ENCODE assay signal across 21 cellular contexts in the genomic region with DNA sequence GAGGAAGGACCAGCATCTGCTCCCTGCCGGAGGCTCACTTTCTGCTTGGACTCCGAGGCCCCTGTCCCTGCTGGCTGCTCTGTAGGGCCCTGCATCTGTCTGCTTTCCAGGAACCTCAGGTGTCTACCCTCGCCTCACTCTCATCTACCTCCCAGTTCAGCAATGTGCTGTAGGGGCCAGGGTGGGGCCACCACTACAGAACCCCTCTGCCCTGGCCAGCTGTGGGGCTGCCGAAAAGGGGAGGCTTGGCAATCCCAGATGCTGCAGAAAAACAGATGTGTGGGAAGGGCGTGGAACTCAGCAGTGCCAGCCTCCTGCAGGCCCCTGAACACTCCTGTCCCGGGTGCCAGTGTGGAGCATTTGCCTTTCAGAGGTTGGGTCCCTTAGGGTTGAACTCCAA.
DNase-seq lines count a peak whose midpoint lies in the region; ATAC-seq, FAIRE-seq and TF ChIP-seq lines count a peak whose summit lies in the region.
"Had no signal": no experiment of that assay in that cellular context is flagged by ENCODE, and none has a peak within 500 bp of the region (broad histone marks: within the 10 kb centered on the region; RNA-seq: fewer than 3 reads in every experiment).

No MANE protein-coding gene starts in this region.

- H3K27ac ChIP-seq in right lobe of liver = no peak overlapping the region
- no peak overlapping the region for H3K27ac ChIP-seq in HepG2 (ENCODE audit: extremely low read length, insufficient read depth, low read length)
- H3K27ac ChIP-seq in keratinocyte (ENCODE audit: control insufficient read depth, insufficient read depth, low read length) = no peak overlapping the region
- no peak overlapping the region for H3K27ac ChIP-seq in osteoblast (ENCODE audit: low read depth, low read length)
- H3K27ac ChIP-seq in vagina = peak overlapping the region; percentile 68
- H3K27ac ChIP-seq in substantia nigra (ENCODE audit: low read depth, low read length, poor library complexity, severe bottlenecking) = no peak overlapping the region
- H3K27ac ChIP-seq: BLaER1 treated with 17β-estradiol and CSF1 and Interleukin-3, amounts not matched to agents 10 nM and 100 nM; KMS-11 had no signal

- intact Hi-C loops in right lobe of liver (cut with DNase I) (no loop called here), HepG2 (cut with micrococcal nuclease; ENCODE audit: unreplicated experiment) (no loop called here), vagina (cut with DNase I) (no loop called here)

- dilution Hi-C loops in keratinocyte (cut with MboI; ENCODE audit: extremely low pct_ligation_motif_present, low sequenced_read_pairs) = no loop called here

- no peak overlapping the region for H3K4me2 ChIP-seq in HepG2 (ENCODE audit: low read depth, low read length)
- H3K4me2 ChIP-seq in keratinocyte (ENCODE audit: control insufficient read depth, extremely low read depth, insufficient read depth, low read depth, low read length) = peak overlapping the region; percentile 17
- no peak overlapping the region for H3K4me2 ChIP-seq in osteoblast (ENCODE audit: insufficient read depth, low read length)
- H3K4me2 ChIP-seq: BLaER1 treated with 17β-estradiol and CSF1 and Interleukin-3, amounts not matched to agents 10 nM and 100 nM; KMS-11 had no signal

- FAIRE-seq in HepG2 (lab: Jason Lieb, UNC) = no peak
- no peak for FAIRE-seq in keratinocyte (lab: Jason Lieb, UNC)
- FAIRE-seq: D721Med, G401.6 had no signal

- in situ Hi-C loops in HepG2 (cut with HindIII; ENCODE audit: extremely low pct_ligation_motif_present, low pct_unique_long_range_greater_than_20kb) = no loop called here

- DNase-seq in right lobe of liver = peak in 2 of 3 donors; percentile 6 to 44
- DNase-seq in HepG2 (ENCODE audit: low spot score) = no peak
- no peak for DNase-seq in keratinocyte (ENCODE audit: low read depth, low spot score)
- peak; percentile 30 for DNase-seq in osteoblast (ENCODE audit: insufficient read length, low spot score, missing footprints)
- no peak for DNase-seq in vagina (ENCODE audit: extremely low spot score in 2 of 2)
- no peak for DNase-seq in DMS153 (lab: John Stamatoyannopoulos, UW)
- DNase-seq in substantia nigra (lab: John Stamatoyannopoulos, UW) = no peak
- DNase-seq: CD4-positive, alpha-beta T cell; GM23248; H7; MM.1S; NCI-H2029 treated with DMSO at 0.1 percent for 48 hours; NCI-H2227 treated with DMSO at 0.1 percent for 48 hours; NCI-H526 treated with DMSO at 0.1 percent for 48 hours; SHP77 treated with DMSO at 0.1 percent for 48 hours had no signal

- POLR2A ChIA-PET in HepG2 (lab: Yijun Ruan, JAX) = no interaction called here

- no peaks in the 10 kb centered on the region for H3K9me1 ChIP-seq in keratinocyte (ENCODE audit: control insufficient read depth, extremely low read depth, insufficient read depth, low read length)

- H3K4me1 ChIP-seq in right lobe of liver (no peaks in the 10 kb centered on the region), HepG2 (ENCODE audit: insufficient read depth, low read length) (no peaks in the 10 kb centered on the region), keratinocyte (ENCODE audit: control insufficient read depth, extremely low read depth, insufficient read depth, low read length) (peaks cover 44% of the 10 kb centered on the region), osteoblast (ENCODE audit: insufficient read depth, low read length) (peaks cover 69% of the 10 kb centered on the region), vagina (peaks cover 59% of the 10 kb centered on the region)

- 33% methylated on average over 1 of the region's 6 CpGs for WGBS in right lobe of liver (ENCODE audit: insufficient coverage, low coverage, low lambda C conversion rate, missing lambda C conversion rate)
- WGBS in HepG2 (ENCODE audit: low lambda C conversion rate) = 11% methylated on average over 3 of the region's 6 CpGs

- H3K4me3 ChIP-seq in right lobe of liver = no peak overlapping the region
- no peak overlapping the region for H3K4me3 ChIP-seq in HepG2 (replicated peaks in 1 of 3; ENCODE audit: insufficient read depth in 1 of 3, low read depth in 2 of 3, low read length in 3 of 3)
- no peak overlapping the region for H3K4me3 ChIP-seq in keratinocyte (ENCODE audit: control insufficient read depth in 2 of 3, extremely low read depth in 1 of 3, insufficient read depth in 2 of 3, low read depth in 1 of 3, low read length in 3 of 3)
- H3K4me3 ChIP-seq in osteoblast (ENCODE audit: insufficient read depth, low read length) = no peak overlapping the region
- H3K4me3 ChIP-seq in vagina = no peak overlapping the region
- H3K4me3 ChIP-seq: BLaER1 treated with 17β-estradiol and CSF1 and Interleukin-3, amounts not matched to agents 10 nM and 100 nM; GM23248 had no signal

- H3K9me3 ChIP-seq in right lobe of liver (no peaks in the 10 kb centered on the region), HepG2 (ENCODE audit: low read length) (0 out of 2 replicates have a peak, but pooled peaks cover 1% of the 10 kb centered on the region), keratinocyte (ENCODE audit: control insufficient read depth, low read depth, low read length) (no peaks in the 10 kb centered on the region), osteoblast (ENCODE audit: low read depth, low read length) (no peaks in the 10 kb centered on the region), vagina (no peaks in the 10 kb centered on the region)

- no TSS peak for BruUV-seq in HepG2 (replicated peaks; lab: Mats Ljungman, UMichigan)

- H3K9ac ChIP-seq in HepG2 (ENCODE audit: insufficient read depth, low read depth, low read length) (no peak overlapping the region), keratinocyte (ENCODE audit: control insufficient read depth, extremely low read depth, insufficient read depth, low read length) (no peak overlapping the region)
- H3K9ac ChIP-seq: BLaER1 treated with 17β-estradiol and CSF1 and Interleukin-3, amounts not matched to agents 10 nM and 100 nM; KMS-11 had no signal

- CTCF ChIA-PET in HepG2 (lab: Yijun Ruan, JAX; ENCODE audit: low intra/inter-chr PET ratio, low total read pairs) = no interaction called here

- H4K20me1 ChIP-seq in HepG2 (ENCODE audit: insufficient read depth, low read length) = no peaks in the 10 kb centered on the region
- H4K20me1 ChIP-seq in keratinocyte (ENCODE audit: control insufficient read depth, extremely low read depth, insufficient read depth, low read length) = no peaks in the 10 kb centered on the region
- H4K20me1 ChIP-seq in osteoblast (ENCODE audit: insufficient read depth, low read length) = no peaks in the 10 kb centered on the region

- TF ChIP-seq EP300 in HepG2 (IDR thresholded peaks at IDR 0.05; ENCODE audit: low read depth in 2 of 2, low read length in 2 of 2) (no peak), HepG2 (CRISPR knock-in tag; IDR thresholded peaks at IDR 0.05; ENCODE audit: borderline replicate concordance) (no peak)

- H3K27me3 ChIP-seq in right lobe of liver = no peaks in the 10 kb centered on the region
- H3K27me3 ChIP-seq in HepG2 (ENCODE audit: control insufficient read depth in 1 of 2, insufficient read depth in 2 of 2, low read length in 2 of 2) = peaks cover 26 to 82% of the 10 kb centered on the region in 2 experiments
- H3K27me3 ChIP-seq in keratinocyte (ENCODE audit: control insufficient read depth, extremely low read depth, insufficient read depth, low read length) = no peaks in the 10 kb centered on the region
- no peaks in the 10 kb centered on the region for H3K27me3 ChIP-seq in osteoblast (ENCODE audit: insufficient read depth, low read length)
- H3K27me3 ChIP-seq in vagina = no peaks in the 10 kb centered on the region
- H3K27me3 ChIP-seq: BLaER1 treated with 17β-estradiol and CSF1 and Interleukin-3, amounts not matched to agents 10 nM and 100 nM had no signal

- no peak for TF ChIP-seq POLR2A in right lobe of liver (IDR thresholded peaks at IDR 0.05)
- TF ChIP-seq POLR2A in HepG2 (IDR thresholded peaks at IDR 0.05; ENCODE audit: insufficient read depth in 1 of 2, low read depth in 2 of 2, low read length in 2 of 2) = no peak
- no peak for TF ChIP-seq POLR2A in vagina (IDR thresholded peaks at IDR 0.05)

- TF ChIP-seq CTCF in right lobe of liver (IDR thresholded peaks at IDR 0.05) = no peak
- TF ChIP-seq CTCF in HepG2 (CRISPR knock-in tag; IDR thresholded peaks at IDR 0.05) = no peak
- TF ChIP-seq CTCF in keratinocyte (optimal IDR thresholded peaks at IDR 0.05 in 1 of 3, IDR thresholded peaks at IDR 0.05 in 1 of 3, conservative IDR thresholded peaks at IDR 0.05 in 1 of 3; ENCODE audit: extremely low read depth in 1 of 3, insufficient read depth in 2 of 3, low read length in 3 of 3) = no peak
- TF ChIP-seq CTCF in osteoblast (IDR thresholded peaks at IDR 0.05; ENCODE audit: extremely low read depth, low read depth, low read length) = no peak
- no peak for TF ChIP-seq CTCF in vagina (IDR thresholded peaks at IDR 0.05)

- H3K79me2 ChIP-seq in HepG2 (ENCODE audit: insufficient read depth, low read length) = no peaks in the 10 kb centered on the region
- no peaks in the 10 kb centered on the region for H3K79me2 ChIP-seq in keratinocyte (ENCODE audit: control insufficient read depth, insufficient read depth, low read length)
- no peaks in the 10 kb centered on the region for H3K79me2 ChIP-seq in osteoblast (ENCODE audit: insufficient read depth, low read length)

- H3K36me3 ChIP-seq in right lobe of liver (no peaks in the 10 kb centered on the region), HepG2 (replicated peaks in 1 of 2; ENCODE audit: control insufficient read depth in 1 of 2, insufficient read depth in 2 of 2, low read length in 2 of 2) (no peaks in the 10 kb centered on the region), keratinocyte (ENCODE audit: control insufficient read depth in 2 of 2, extremely low read depth in 1 of 2, insufficient read depth in 2 of 2, low read length in 2 of 2) (no peaks in the 10 kb centered on the region), osteoblast (ENCODE audit: insufficient read depth, low read length) (no peaks in the 10 kb centered on the region), vagina (no peaks in the 10 kb centered on the region)
- H3K36me3 ChIP-seq: BLaER1 treated with 17β-estradiol and CSF1 and Interleukin-3, amounts not matched to agents 10 nM and 100 nM had no signal

- TF ChIP-seq RAD21 in HepG2 (CRISPR knock-in tag; IDR thresholded peaks at IDR 0.05) = no peak

- no peak overlapping the region for H2AFZ ChIP-seq in HepG2 (ENCODE audit: low read length)
- H2AFZ ChIP-seq in keratinocyte (ENCODE audit: control insufficient read depth, low read length) = peak overlapping the region; percentile 77
- H2AFZ ChIP-seq in osteoblast (ENCODE audit: low read length) = no peak overlapping the region
- H2AFZ ChIP-seq: GM23248 had no signal

- no peak for ATAC-seq in right lobe of liver
- no peak for ATAC-seq in HepG2
- no peak for ATAC-seq in GM21737 (IDR thresholded peaks at IDR 0.05; ENCODE audit: unreplicated experiment)
- ATAC-seq: Panc1 had no signal

TF ChIP-seq in HepG2, 621 proteins besides CTCF, POLR2A, EP300 and RAD21 (continues in another document):
- no peak for TF ChIP-seq MEIS1 (CRISPR knock-in tag; IDR thresholded peaks at IDR 0.05; ENCODE audit: borderline replicate concordance)
- TF ChIP-seq ZNF713 (CRISPR knock-in tag; IDR thresholded peaks at IDR 0.05) = no peak
- TF ChIP-seq ZFP36L2 (CRISPR knock-in tag; IDR thresholded peaks at IDR 0.05) = no peak
- no peak for TF ChIP-seq ZMYM3 (CRISPR knock-in tag; IDR thresholded peaks at IDR 0.05)
- no peak for TF ChIP-seq NFIC (IDR thresholded peaks at IDR 0.05; ENCODE audit: low read length)
- TF ChIP-seq ARNT (IDR thresholded peaks at IDR 0.05) = no peak

Comparison
In these comparisons a context has a peak if more than half of its experiments do, and no peak if none do; other contexts are left out.
1. DNase-seq: peak in right lobe of liver (2 of 3) and osteoblast (single experiment); none in HepG2 (single experiment), keratinocyte (single experiment), vagina (0 of 2), DMS153 (single experiment) and substantia nigra (0 of 49).